ENCODE assay signal across 28 cellular contexts in genomic region chr3:123800352-123800682, GRCh38.
DNase-seq lines count a peak whose midpoint lies in the region; ATAC-seq and TF ChIP-seq lines count a peak whose summit lies in the region.
"Had no signal": no experiment of that assay in that cellular context is flagged by ENCODE, and none has a peak within 500 bp of the region (broad histone marks: within the 10 kb centered on the region; RNA-seq: fewer than 3 reads in every experiment).

No MANE protein-coding gene starts in this region.

- ATAC-seq in HG02973 (IDR thresholded peaks at IDR 0.05; ENCODE audit: unreplicated experiment) (no peak), HG02610 (IDR thresholded peaks at IDR 0.05; ENCODE audit: unreplicated experiment) (no peak)
- ATAC-seq: activated CD8-positive, alpha-beta memory T cell treated with anti-CD3 and anti-CD28 coated beads, Interleukin-2, amount 10 ng/mL, durations not matched to agents 7 days and 5 days; activated T-helper 17 cell treated with anti-CD3 and anti-CD28 coated beads, Interleukin-2, amount 50 U/mL, for 72 hours; HCT116; naive thymus-derived CD8-positive, alpha-beta T cell had no signal

- BruUV-seq in Caco-2 (replicated peaks; lab: Mats Ljungman, UMichigan), result no TSS peak

- CTCF ChIA-PET in Caco-2 (lab: Charles Lee), result interaction anchor here (0.7 to 1.3 kb wide), 3 partner anchors 77 to 1042 kb away, joined by 3 to 5 read pairs (median 3); no protein-coding TSS in a partner anchor

- no peaks in the 10 kb centered on the region for H3K36me3 Mint-ChIP-seq in Caco-2 (ENCODE audit: insufficient read depth, unreplicated experiment)
- H3K36me3 Mint-ChIP-seq: activated CD8-positive, alpha-beta memory T cell treated with anti-CD3 and anti-CD28 coated beads, Interleukin-2, amount 10 ng/mL, durations not matched to agents 7 days and 5 days; activated naive CD8-positive, alpha-beta T cell treated with anti-CD3 and anti-CD28 coated beads for 36 hours; naive thymus-derived CD8-positive, alpha-beta T cell had no signal

- TF ChIP-seq CTCF in Caco-2 (IDR thresholded peaks at IDR 0.05; ENCODE audit: insufficient read depth in 1 of 2, low read depth in 1 of 2, low read length in 1 of 2, severe bottlenecking in 1 of 2, unreplicated experiment in 1 of 2) (no peak), retinal pigment epithelial cell (conservative IDR thresholded peaks at IDR 0.05; ENCODE audit: low read depth, low read length) (no peak)

- H3K36me3 ChIP-seq in Caco-2 (ENCODE audit: control insufficient read depth, insufficient read depth, low read length) (no peaks in the 10 kb centered on the region; the same call in 1 of the 2 replicates), adipocyte (ENCODE audit: control insufficient read depth, insufficient read depth, low read length, severe bottlenecking) (no peaks in the 10 kb centered on the region)

- H3K27ac Mint-ChIP-seq in Caco-2 (ENCODE audit: unreplicated experiment), result no peak overlapping the region
- H3K27ac Mint-ChIP-seq: activated CD8-positive, alpha-beta memory T cell treated with anti-CD3 and anti-CD28 coated beads, Interleukin-2, amount 10 ng/mL, durations not matched to agents 7 days and 5 days; activated naive CD8-positive, alpha-beta T cell treated with anti-CD3 and anti-CD28 coated beads for 36 hours; activated T-helper 17 cell treated with anti-CD3 and anti-CD28 coated beads, Interleukin-2, amount 50 U/mL, for 72 hours; CD4-positive, alpha-beta T cell; naive thymus-derived CD8-positive, alpha-beta T cell; progenitor cell of endocrine pancreas had no signal

- H3K4me1 Mint-ChIP-seq in Caco-2 (ENCODE audit: low read depth, unreplicated experiment), result peaks cover 22% of the 10 kb centered on the region
- H3K4me1 Mint-ChIP-seq: activated CD8-positive, alpha-beta memory T cell treated with anti-CD3 and anti-CD28 coated beads, Interleukin-2, amount 10 ng/mL, durations not matched to agents 7 days and 5 days; activated naive CD8-positive, alpha-beta T cell treated with anti-CD3 and anti-CD28 coated beads for 36 hours; activated T-helper 17 cell treated with anti-CD3 and anti-CD28 coated beads, Interleukin-2, amount 50 U/mL, for 72 hours; naive thymus-derived CD8-positive, alpha-beta T cell had no signal

- H3K4me1 ChIP-seq in Caco-2 (peaks cover 22% of the 10 kb centered on the region), adipocyte (ENCODE audit: control insufficient read depth, insufficient read depth, low read length) (peaks cover 20% of the 10 kb centered on the region)

- peak overlapping the region; percentile 82 for H3K9ac ChIP-seq in adipocyte (ENCODE audit: low read length)

- peak overlapping the region; percentile 73 for H3K4me3 Mint-ChIP-seq in Caco-2 (ENCODE audit: unreplicated experiment)
- H3K4me3 Mint-ChIP-seq: activated CD8-positive, alpha-beta memory T cell treated with anti-CD3 and anti-CD28 coated beads, Interleukin-2, amount 10 ng/mL, durations not matched to agents 7 days and 5 days; activated naive CD8-positive, alpha-beta T cell treated with anti-CD3 and anti-CD28 coated beads for 36 hours; activated T-helper 17 cell treated with anti-CD3 and anti-CD28 coated beads, Interleukin-2, amount 50 U/mL, for 72 hours; CD4-positive, alpha-beta T cell; naive thymus-derived CD8-positive, alpha-beta T cell had no signal

- no peaks in the 10 kb centered on the region for H3K27me3 Mint-ChIP-seq in Caco-2 (ENCODE audit: insufficient read depth, unreplicated experiment)
- H3K27me3 Mint-ChIP-seq: activated naive CD8-positive, alpha-beta T cell treated with anti-CD3 and anti-CD28 coated beads for 36 hours had no signal

- no peaks in the 10 kb centered on the region for H3K9me3 Mint-ChIP-seq in Caco-2 (ENCODE audit: unreplicated experiment)
- H3K9me3 Mint-ChIP-seq: activated naive CD8-positive, alpha-beta T cell treated with anti-CD3 and anti-CD28 coated beads for 36 hours; activated T-helper 17 cell treated with anti-CD3 and anti-CD28 coated beads, Interleukin-2, amount 50 U/mL, for 72 hours; CD4-positive, alpha-beta T cell; naive thymus-derived CD8-positive, alpha-beta T cell had no signal

- H3K9me3 ChIP-seq in Caco-2 (no peaks in the 10 kb centered on the region; the same call in 1 of the 2 replicates), adipocyte (ENCODE audit: control insufficient read depth, low read length) (no peaks in the 10 kb centered on the region)

- H3K27me3 ChIP-seq in Caco-2 (replicated peaks; ENCODE audit: control insufficient read depth, insufficient read depth, low read length), result no peaks in the 10 kb centered on the region
- no peaks in the 10 kb centered on the region for H3K27me3 ChIP-seq in adipocyte (replicated peaks; ENCODE audit: control insufficient read depth, insufficient read depth, low read length)

- H3K4me3 ChIP-seq in Caco-2 (ENCODE audit: low read depth, low read length) (peak overlapping the region; percentile 46; the same call in 1 of the 2 replicates), adipocyte (ENCODE audit: low read length) (peak overlapping the region; percentile 80), retinal pigment epithelial cell (ENCODE audit: low read length) (peak overlapping the region; percentile 38)
- H3K4me3 ChIP-seq: lung had no signal

- DNase-seq in Caco-2 (no peak), adipocyte (ENCODE audit: low read depth) (peak; percentile 42), islet precursor cell (peak; percentile 49), retinal pigment epithelial cell (ENCODE audit: low read depth) (no peak), GOT3 (lab: John Stamatoyannopoulos, UW) (no peak), NCI-H226 (no peak)
- DNase-seq: ACHN; activated CD4-positive, alpha-beta T cell treated with anti-CD3 and anti-CD28 coated beads for 1 hour; activated CD8-positive, alpha-beta memory T cell treated with anti-CD3 and anti-CD28 coated beads, Interleukin-2, amount 10 ng/mL, durations not matched to agents 7 days and 5 days; activated naive CD8-positive, alpha-beta T cell treated with anti-CD3 and anti-CD28 coated beads for 36 hours; caudate nucleus; CD4-positive, alpha-beta T cell; DMS153; dorsolateral prefrontal cortex; KBM-7; MV-4-11; naive thymus-derived CD8-positive, alpha-beta T cell; NCI-H1930; NCI-H446 treated with DMSO at 0.1 percent for 48 hours; RPMI8226; stimulated activated CD4-positive, alpha-beta T cell treated with anti-CD3 and anti-CD28 coated beads, Interleukin-4, amount 100 ng/mL, for 4 hours; T1000 had no signal

- intact Hi-C loops in Caco-2 (cut with micrococcal nuclease; ENCODE audit: unreplicated experiment), result no loop called here

- POLR2A ChIA-PET in Caco-2 (lab: Charles Lee), result no interaction called here

Comparison
In these comparisons a context has a peak if more than half of its experiments do, and no peak if none do; other contexts are left out.
1. DNase-seq: peak in adipocyte (single experiment) and islet precursor cell (single experiment); none in Caco-2 (0 of 2), retinal pigment epithelial cell (single experiment), GOT3 (single experiment) and NCI-H226 (single experiment).
2. Peak in every context shown above with its lines, with median percentiles within 50 percentile points of each other: H3K4me3 ChIP-seq.